2 cellular contexts compared by ENCODE assay signal in genomic region chr10:33485276-33485675, GRCh38.
TF ChIP-seq lines count a peak whose summit lies in the region.

No MANE protein-coding gene starts in this region.

TF ChIP-seq in IMR-90, 13 proteins besides CTCF, POLR2A, EP300 and RAD21:
- no peak for TF ChIP-seq RFX5 (IDR thresholded peaks at IDR 0.05; ENCODE audit: low read depth, low read length)
- no peak for TF ChIP-seq SMC3 (IDR thresholded peaks at IDR 0.05; ENCODE audit: low read depth, low read length)
- TF ChIP-seq FOS (IDR thresholded peaks at IDR 0.05; ENCODE audit: low read depth, low read length) = no peak

TF ChIP-seq in H1, 55 proteins besides CTCF, POLR2A, EP300 and RAD21:
- TF ChIP-seq POU5F1 (IDR thresholded peaks at IDR 0.05; ENCODE audit: low read depth, low read length) = no peak
- no peak for TF ChIP-seq CREB1 (IDR thresholded peaks at IDR 0.05)
- no peak for TF ChIP-seq PHF8 (conservative IDR thresholded peaks at IDR 0.05; ENCODE audit: low read depth, low read length)
TF ChIP-seq in H1: peak in this region for 0.
